12 cellular contexts compared by ENCODE assay signal in the genomic region with DNA sequence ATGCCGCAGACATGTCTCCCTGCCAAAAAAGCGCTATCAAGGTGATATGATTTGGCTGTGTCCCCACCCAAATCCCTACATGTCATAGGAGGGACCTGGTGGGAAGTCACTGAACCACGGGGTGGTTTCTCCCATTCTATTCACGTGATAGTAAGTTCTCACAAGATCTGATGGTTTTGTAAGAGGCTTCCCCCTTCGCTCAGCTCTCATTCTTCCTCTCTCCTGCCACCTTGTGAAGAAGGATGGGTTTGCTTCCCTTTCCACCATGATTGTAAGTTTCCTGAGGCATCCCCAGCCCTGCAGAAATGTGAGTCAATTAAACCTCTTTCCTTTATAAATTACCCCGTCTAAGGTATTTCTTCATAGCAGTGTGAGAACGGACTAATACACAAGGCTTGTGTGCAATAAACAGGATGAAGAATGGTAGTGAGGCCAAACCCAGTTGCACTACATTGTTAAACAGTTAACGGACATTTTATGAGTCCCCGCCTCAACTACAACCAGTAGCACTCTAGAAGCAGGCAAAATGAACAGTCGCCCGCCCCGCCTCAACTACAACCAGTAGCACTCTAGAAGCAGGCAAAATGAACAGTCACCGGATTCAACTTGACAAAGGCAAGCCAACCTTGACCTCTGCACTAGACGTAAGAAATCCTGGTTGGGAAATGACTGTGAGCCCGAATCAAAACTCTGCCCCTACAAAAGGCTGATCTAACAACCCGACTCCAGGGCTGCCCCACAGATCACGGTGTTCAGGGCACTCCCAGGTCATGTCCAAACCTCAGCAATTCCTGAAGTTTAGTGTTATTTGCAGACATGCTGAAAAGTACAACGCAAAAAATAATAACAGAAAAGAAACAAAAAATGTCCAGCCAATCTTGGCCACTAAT. TPM values are rescaled to one million over a fixed set of nuclear protein-coding genes. Genes with fewer than 3 reads are reported as not detected.
DNase-seq lines count a peak whose midpoint lies in the region; ATAC-seq, FAIRE-seq and TF ChIP-seq lines count a peak whose summit lies in the region.
"Had no signal": no experiment of that assay in that cellular context is flagged by ENCODE, and none has a peak within 500 bp of the region (broad histone marks: within the 10 kb centered on the region; RNA-seq: fewer than 3 reads in every experiment).

No MANE protein-coding gene starts in this region.

- BruUV-seq in HepG2 (replicated peaks; lab: Mats Ljungman, UMichigan), result no TSS peak

- no peaks in the 10 kb centered on the region for H3K27me3 ChIP-seq in BE2C
- no peaks in the 10 kb centered on the region for H3K27me3 ChIP-seq in HepG2 (ENCODE audit: control insufficient read depth in 1 of 2, insufficient read depth in 2 of 2, low read length in 2 of 2)

- DNase-seq in BE2C, result peak; percentile 10
- DNase-seq in HFF-Myc (ENCODE audit: extremely low read depth, low read depth), result no peak
- DNase-seq in amniotic epithelial cell (ENCODE audit: low read depth), result peak; percentile 80
- DNase-seq in HepG2 (ENCODE audit: low spot score), result peak; percentile 9
- no peak for DNase-seq in activated CD4-positive, alpha-beta T cell treated with anti-CD3 and anti-CD28 coated beads, Interleukin-2, amount 50 U/mL, for 1 hour
- no peak for DNase-seq in kidney tubule cell (ENCODE audit: low spot score)
- no peak for DNase-seq in nucleus accumbens (lab: John Stamatoyannopoulos, UW)
- DNase-seq: activated CD4-positive, alpha-beta memory T cell treated with anti-CD3 and anti-CD28 coated beads, Interleukin-2, amount 10 ng/mL, durations not matched to agents 7 days and 5 days; NCI-H226 had no signal

- no peak overlapping the region for H3K4me2 ChIP-seq in HepG2 (ENCODE audit: low read depth, low read length)

- no peak for TF ChIP-seq POLR2A in HepG2 (IDR thresholded peaks at IDR 0.05; ENCODE audit: insufficient read depth in 1 of 2, low read depth in 2 of 2, low read length in 2 of 2)

- TF ChIP-seq RAD21 in HepG2 (CRISPR knock-in tag; IDR thresholded peaks at IDR 0.05), result no peak

- ATAC-seq in HepG2, result no peak
- ATAC-seq in GM19351 (IDR thresholded peaks at IDR 0.05; ENCODE audit: unreplicated experiment), result no peak

- H3K36me3 ChIP-seq in BE2C (no peaks in the 10 kb centered on the region), HepG2 (replicated peaks in 1 of 2; ENCODE audit: control insufficient read depth in 1 of 2, insufficient read depth in 2 of 2, low read length in 2 of 2) (peaks cover 4 to 44% of the 10 kb centered on the region in 2 experiments; a peak in 4 of 5 replicates)

- H4K20me1 ChIP-seq in HepG2 (ENCODE audit: insufficient read depth, low read length), result no peaks in the 10 kb centered on the region

- no peaks in the 10 kb centered on the region for H3K9me3 ChIP-seq in BE2C
- no peaks in the 10 kb centered on the region for H3K9me3 ChIP-seq in HepG2 (ENCODE audit: low read length)

- CTCF ChIA-PET in HepG2 (lab: Yijun Ruan, JAX; ENCODE audit: low intra/inter-chr PET ratio, low total read pairs), result no interaction called here

- H3K27ac ChIP-seq in HepG2 (ENCODE audit: extremely low read length, insufficient read depth, low read length), result no peak overlapping the region
- H3K27ac ChIP-seq: parathyroid adenoma had no signal

- no peak for FAIRE-seq in HepG2 (lab: Jason Lieb, UNC)
- FAIRE-seq: endometrium had no signal

- no peak for TF ChIP-seq EP300 in HepG2 (IDR thresholded peaks at IDR 0.05; ENCODE audit: low read depth in 2 of 2, low read length in 2 of 2)
- TF ChIP-seq EP300 in HepG2 (CRISPR knock-in tag; IDR thresholded peaks at IDR 0.05; ENCODE audit: borderline replicate concordance), result no peak

- H3K4me3 ChIP-seq in BE2C (ENCODE audit: low read depth, low read length) (no peak overlapping the region), HFF-Myc (replicated peaks; ENCODE audit: low read depth, low read length) (no peak overlapping the region), HepG2 (replicated peaks in 1 of 3; ENCODE audit: insufficient read depth in 1 of 3, low read depth in 2 of 3, low read length in 3 of 3) (no peak overlapping the region)

- 87% methylated on average over 18 of the region's 18 CpGs for WGBS in HepG2 (ENCODE audit: low lambda C conversion rate)

- in situ Hi-C loops in HepG2 (cut with HindIII; ENCODE audit: extremely low pct_ligation_motif_present, low pct_unique_long_range_greater_than_20kb), result no loop called here

- TF ChIP-seq CTCF in BE2C (IDR thresholded peaks at IDR 0.05; ENCODE audit: low read depth, low read length), result peak; percentile 42
- peak; percentile 32 for TF ChIP-seq CTCF in HFF-Myc (IDR thresholded peaks at IDR 0.05; ENCODE audit: low read depth, low read length, missing control alignments)
- peak; percentile 27 for TF ChIP-seq CTCF in HepG2 (CRISPR knock-in tag; IDR thresholded peaks at IDR 0.05)

- no peaks in the 10 kb centered on the region for H3K79me2 ChIP-seq in HepG2 (ENCODE audit: insufficient read depth, low read length)

- H3K9ac ChIP-seq in HepG2 (ENCODE audit: insufficient read depth, low read depth, low read length), result no peak overlapping the region
- H3K9ac ChIP-seq: parathyroid adenoma had no signal

- no peak overlapping the region for H2AFZ ChIP-seq in HepG2 (ENCODE audit: low read length)
- H2AFZ ChIP-seq: parathyroid adenoma had no signal

- POLR2A ChIA-PET in HepG2 (lab: Yijun Ruan, JAX), result interaction anchor here (0.5 kb wide), 1 partner anchor 264 kb away, joined by 3 read pairs; no protein-coding TSS in a partner anchor

- H3K4me1 ChIP-seq in BE2C (no peaks in the 10 kb centered on the region), HepG2 (ENCODE audit: insufficient read depth, low read length) (peaks cover 9% of the 10 kb centered on the region; the same call in 1 of the 2 replicates)

- intact Hi-C loops in HepG2 (cut with micrococcal nuclease; ENCODE audit: unreplicated experiment), result loop anchor here (5.0 kb wide), 1 partner anchor 276 kb away; a partner anchor contains a TSS

RNA-seq across cellular contexts. Expression of a gene that starts 26.3 kb away (rescaled TPM):
- 28.1 TPM for polyA plus RNA-seq in BE2C (2012; ENCODE audit: insufficient read depth, insufficient read length, low read depth)
- 17.3 and 21.8 TPM in 2 replicates for total RNA-seq in HepG2 (2016; rRNA removed; fragmentation: Illumina TruSeq; extraction: Trizol)
- 8.1 and 10.4 TPM in 2 replicates for total RNA-seq in HepG2 (2016; cell fraction: cytosol; rRNA removed; fragmentation: Illumina TruSeq; extraction: Trizol; ENCODE audit: low read depth)
- total RNA-seq in HepG2 (2016; cell fraction: insoluble cytoplasmic fraction; rRNA removed; fragmentation: Illumina TruSeq; extraction: Trizol), result 17.9 and 18.2 TPM in 2 replicates
- 6.2 and 7.3 TPM in 2 replicates for total RNA-seq in HepG2 (2016; cell fraction: membrane; rRNA removed; fragmentation: Illumina TruSeq; extraction: Trizol)
- 13.4 and 15.3 TPM in 2 replicates for total RNA-seq in HepG2 (2016; cell fraction: nucleus; rRNA removed; fragmentation: Illumina TruSeq; extraction: Trizol)
- polyA plus RNA-seq in HepG2 (2011; rRNA removed), result 12.5 and 13.3 TPM in 2 replicates
- polyA plus RNA-seq in HepG2 (2011; cell fraction: cytosol; rRNA removed), result 7.6 and 8.0 TPM in 2 replicates
- 10.5 and 11.7 TPM in 2 replicates for polyA plus RNA-seq in HepG2 (2011; cell fraction: nucleus; rRNA removed)
- 11.0 and 12.6 TPM in 2 replicates for polyA plus RNA-seq in HepG2 (2012)
- 1.3 and 1.4 TPM in 2 replicates for polyA plus RNA-seq in HepG2 (2016; cell fraction: cytosol; fragmentation: Illumina TruSeq; extraction: Trizol; ENCODE audit: low read depth)
- polyA plus RNA-seq in HepG2 (2016; cell fraction: insoluble cytoplasmic fraction; fragmentation: Illumina TruSeq; extraction: Trizol; ENCODE audit: low read depth), result 12.9 and 17.6 TPM in 2 replicates
- 3.0 and 3.4 TPM in 2 replicates for polyA plus RNA-seq in HepG2 (2016; cell fraction: membrane; fragmentation: Illumina TruSeq; extraction: Trizol; ENCODE audit: low read depth)
- 18.7 and 20.8 TPM in 2 replicates for polyA plus RNA-seq in HepG2 (2016; cell fraction: nucleus; fragmentation: Illumina TruSeq; extraction: Trizol; ENCODE audit: insufficient read depth, low read depth)
- 109 and 127 TPM in 2 replicates for polyA minus RNA-seq in HepG2 (2011; rRNA and poly(A)+ RNA removed; ENCODE audit: low replicate concordance)
- 24.4 and 27.0 TPM in 2 replicates for polyA minus RNA-seq in HepG2 (2011; cell fraction: cytosol; rRNA and poly(A)+ RNA removed)
- polyA minus RNA-seq in HepG2 (2011; cell fraction: nucleus; rRNA and poly(A)+ RNA removed), result 35.8 and 54.7 TPM in 2 replicates

RNA-seq across cellular contexts. Expression of a gene that starts 44.1 kb away (rescaled TPM):
- polyA plus RNA-seq in BE2C (2012; ENCODE audit: insufficient read depth, insufficient read length, low read depth), result 8.8 TPM
- total RNA-seq in HepG2 (2016; rRNA removed; fragmentation: Illumina TruSeq; extraction: Trizol), result 16.5 and 25.2 TPM in 2 replicates
- 11.6 and 12.3 TPM in 2 replicates for total RNA-seq in HepG2 (2016; cell fraction: cytosol; rRNA removed; fragmentation: Illumina TruSeq; extraction: Trizol; ENCODE audit: low read depth)
- 16.8 and 25.2 TPM in 2 replicates for total RNA-seq in HepG2 (2016; cell fraction: insoluble cytoplasmic fraction; rRNA removed; fragmentation: Illumina TruSeq; extraction: Trizol)
- total RNA-seq in HepG2 (2016; cell fraction: membrane; rRNA removed; fragmentation: Illumina TruSeq; extraction: Trizol), result 24.8 and 30.1 TPM in 2 replicates
- 22.5 and 29.8 TPM in 2 replicates for total RNA-seq in HepG2 (2016; cell fraction: nucleus; rRNA removed; fragmentation: Illumina TruSeq; extraction: Trizol)
- 46.6 and 53.8 TPM in 2 replicates for polyA plus RNA-seq in HepG2 (2011; rRNA removed)
- polyA plus RNA-seq in HepG2 (2011; cell fraction: cytosol; rRNA removed), result 55.4 and 57.8 TPM in 2 replicates
- 29.5 and 29.7 TPM in 2 replicates for polyA plus RNA-seq in HepG2 (2011; cell fraction: nucleus; rRNA removed)
- polyA plus RNA-seq in HepG2 (2012), result 28.7 and 29.6 TPM in 2 replicates
- polyA plus RNA-seq in HepG2 (2016; cell fraction: cytosol; fragmentation: Illumina TruSeq; extraction: Trizol; ENCODE audit: low read depth), result 16.6 and 21.9 TPM in 2 replicates
- polyA plus RNA-seq in HepG2 (2016; cell fraction: insoluble cytoplasmic fraction; fragmentation: Illumina TruSeq; extraction: Trizol; ENCODE audit: low read depth), result 21.1 and 27.9 TPM in 2 replicates
- polyA plus RNA-seq in HepG2 (2016; cell fraction: membrane; fragmentation: Illumina TruSeq; extraction: Trizol; ENCODE audit: low read depth), result 30.8 and 33.2 TPM in 2 replicates
- polyA plus RNA-seq in HepG2 (2016; cell fraction: nucleus; fragmentation: Illumina TruSeq; extraction: Trizol; ENCODE audit: insufficient read depth, low read depth), result 48.5 and 49.8 TPM in 2 replicates
- polyA minus RNA-seq in HepG2 (2011; rRNA and poly(A)+ RNA removed; ENCODE audit: low replicate concordance), result 112 and 176 TPM in 2 replicates
- polyA minus RNA-seq in HepG2 (2011; cell fraction: cytosol; rRNA and poly(A)+ RNA removed), result 36.8 and 39.7 TPM in 2 replicates
- polyA minus RNA-seq in HepG2 (2011; cell fraction: nucleus; rRNA and poly(A)+ RNA removed), result 18.0 and 23.5 TPM in 2 replicates

Comparison
In these comparisons a context has a peak if more than half of its experiments do, and no peak if none do; other contexts are left out.
1. DNase-seq: peak in BE2C (single experiment), amniotic epithelial cell (single experiment) and HepG2 (single experiment); none in HFF-Myc (single experiment), activated CD4-positive, alpha-beta T cell treated with anti-CD3 and anti-CD28 coated beads, Interleukin-2, amount 50 U/mL, for 1 hour (single experiment), kidney tubule cell (single experiment) and nucleus accumbens (0 of 56).
2. Peak in every context shown above with its lines, with median percentiles within 50 percentile points of each other: CTCF ChIP-seq.